In the genomic region with DNA sequence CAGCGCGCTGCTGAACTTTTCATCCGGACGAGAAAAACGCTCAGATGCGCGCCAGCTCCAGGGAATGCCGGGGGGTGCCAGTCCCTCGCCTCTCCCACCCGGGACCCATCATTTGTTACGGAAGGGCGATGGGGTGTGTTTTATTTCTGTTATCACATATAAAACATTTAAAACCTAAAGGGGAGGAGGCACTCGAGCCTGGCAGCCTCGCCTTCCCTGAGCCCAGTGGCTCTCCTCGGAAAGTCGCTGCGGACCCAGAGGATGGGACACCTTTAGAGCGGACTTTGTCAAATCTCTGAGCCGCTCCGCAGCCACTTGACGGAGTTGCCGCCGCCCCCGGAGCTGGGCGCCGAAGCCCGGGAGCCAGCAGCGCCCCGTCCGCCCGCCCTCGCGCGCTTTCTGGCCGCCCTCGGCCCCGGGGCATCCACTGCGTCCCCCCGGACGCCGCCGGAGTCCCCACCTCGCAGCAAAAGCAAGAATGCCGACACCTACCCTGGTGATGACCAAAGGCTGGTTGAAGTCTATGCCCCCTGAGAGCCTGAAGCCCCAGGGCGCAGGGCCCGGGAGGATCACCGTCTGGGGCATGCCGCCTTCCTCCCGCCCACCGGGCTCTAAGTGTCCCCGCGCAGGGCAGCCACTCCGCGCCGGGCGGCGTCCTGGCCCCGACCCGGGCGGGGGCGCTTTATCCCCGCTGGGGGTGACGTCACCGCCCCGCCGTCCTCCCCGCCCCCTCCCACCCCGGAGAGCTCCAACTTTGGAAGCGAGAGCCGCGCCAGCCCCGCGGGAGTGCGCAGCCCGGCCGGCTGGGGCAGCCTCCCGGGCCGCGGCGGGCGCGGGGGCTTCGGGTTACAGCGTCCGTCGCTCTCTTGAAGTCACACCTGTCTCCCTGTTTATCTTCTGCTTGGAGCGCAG, we compare ENCODE assay signal across 8 cellular contexts. TPM values are rescaled to one million over a fixed set of nuclear protein-coding genes. Genes with fewer than 3 reads are reported as not detected.
A peak's percentile ranks its signal among the peaks of the same experiment; 100 is the strongest.
DNase-seq lines count a peak whose midpoint lies in the region; ATAC-seq and TF ChIP-seq lines count a peak whose summit lies in the region.

A gene with protein sequence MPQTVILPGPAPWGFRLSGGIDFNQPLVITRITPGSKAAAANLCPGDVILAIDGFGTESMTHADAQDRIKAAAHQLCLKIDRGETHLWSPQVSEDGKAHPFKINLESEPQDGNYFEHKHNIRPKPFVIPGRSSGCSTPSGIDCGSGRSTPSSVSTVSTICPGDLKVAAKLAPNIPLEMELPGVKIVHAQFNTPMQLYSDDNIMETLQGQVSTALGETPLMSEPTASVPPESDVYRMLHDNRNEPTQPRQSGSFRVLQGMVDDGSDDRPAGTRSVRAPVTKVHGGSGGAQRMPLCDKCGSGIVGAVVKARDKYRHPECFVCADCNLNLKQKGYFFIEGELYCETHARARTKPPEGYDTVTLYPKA (minus strand): TSS at position 658 of the 912 bp plus-strand sequence. CDS start 73 bp downstream, at position 585.

- TF ChIP-seq POLR2A in HCT116 (IDR thresholded peaks at IDR 0.05; ENCODE audit: borderline replicate concordance, extremely low read depth, insufficient read depth, insufficient read length) (peak; percentile 66), esophagus squamous epithelium (IDR thresholded peaks at IDR 0.05) (peak in 2 of 4 donors; percentile 84 to 85)

- H3K9ac ChIP-seq in HCT116 (ENCODE audit: low read length) (peak within 1 kb of the TSS; percentile 73), mucosa of rectum (ENCODE audit: low read depth in 1 of 2, low read length in 2 of 2) (peak within 1 kb of the TSS; percentile 15 to 74)

- no peaks in the 10 kb centered on the region for H4K20me1 ChIP-seq in HCT116 (ENCODE audit: insufficient read depth)
- no peaks in the 10 kb centered on the region for H4K20me1 ChIP-seq in OCI-LY7 (ENCODE audit: insufficient read depth, low read length)

- BruUV-seq in HCT116 (replicated peaks; lab: Mats Ljungman, UMichigan), result no TSS peak
- BruUV-seq in OCI-LY7 (replicated peaks; lab: Mats Ljungman, UMichigan), result no TSS peak

- TF ChIP-seq RAD21 in HCT116 (IDR thresholded peaks at IDR 0.05; ENCODE audit: low read depth), result no peak

- 0 to 3% methylated on average over 13 to 42 of the region's 87 CpGs for WGBS in esophagus squamous epithelium, 2 donors
- under 1% methylated on average over 87 of the region's 87 CpGs for WGBS in urinary bladder

- POLR2A ChIA-PET in HCT116 (lab: Charles Lee), result interaction anchor here (0.6 to 1.6 kb wide), 5 partner anchors 11 to 1402 kb away, joined by 3 to 6 read pairs (median 3); no protein-coding TSS in a partner anchor
- POLR2A ChIA-PET in OCI-LY7 (lab: Charles Lee), result interaction anchor here (0.8 to 1.1 kb wide), 2 partner anchors 17 to 18 kb away, joined by 3 read pairs; no protein-coding TSS in a partner anchor

- H3K4me1 ChIP-seq in HCT116 (ENCODE audit: control insufficient read depth in 1 of 2, insufficient read depth in 2 of 2, low read length in 2 of 2), result peaks cover 2 to 13% of the 10 kb centered on the region in 2 experiments; a peak in 2 of 4 replicates
- H3K4me1 ChIP-seq in esophagus squamous epithelium, result peaks cover 0 to 26% (median 7%) of the 10 kb centered on the region in 3 donors
- peaks cover 0 to 3% of the 10 kb centered on the region in 2 donors for H3K4me1 ChIP-seq in mucosa of rectum (ENCODE audit: control insufficient read depth in 2 of 2, insufficient read depth in 2 of 2, low read length in 2 of 2)
- peaks cover 1% of the 10 kb centered on the region for H3K4me1 ChIP-seq in urinary bladder (ENCODE audit: insufficient read depth)
- H3K4me1 ChIP-seq in OCI-LY7 (ENCODE audit: insufficient read depth, low read length, poor library complexity, severe bottlenecking), result no peaks in the 10 kb centered on the region

- peak; percentile 84 for ATAC-seq in HCT116

- H3K4me3 ChIP-seq in HCT116 (replicated peaks in 1 of 2; ENCODE audit: low read depth in 1 of 2, low read length in 2 of 2), result peak within 1 kb of the TSS; percentile 59 to 76
- peak within 1 kb of the TSS; percentile 50 to 89 (median 67) for H3K4me3 ChIP-seq in esophagus squamous epithelium
- H3K4me3 ChIP-seq in mucosa of rectum (ENCODE audit: low read length in 2 of 2), result peak within 1 kb of the TSS; percentile 68 to 69
- peak within 1 kb of the TSS; percentile 67 for H3K4me3 ChIP-seq in urinary bladder (ENCODE audit: low read depth, low read length)
- no peak within 1 kb of the TSS for H3K4me3 ChIP-seq in OCI-LY7 (ENCODE audit: low read depth, low read length, poor library complexity, severe bottlenecking)

- H3K9me3 ChIP-seq in HCT116 (ENCODE audit: control insufficient read depth in 1 of 2, insufficient read depth in 1 of 2, low read depth in 1 of 2, low read length in 2 of 2), result no peaks in the 10 kb centered on the region
- H3K9me3 ChIP-seq in esophagus squamous epithelium, result no peaks in the 10 kb centered on the region
- H3K9me3 ChIP-seq in mucosa of rectum (ENCODE audit: control insufficient read depth in 2 of 2, low read length in 2 of 2), result no peaks in the 10 kb centered on the region
- H3K9me3 ChIP-seq in OCI-LY7 (ENCODE audit: low read length), result no peaks in the 10 kb centered on the region

- peak within 1 kb of the TSS; percentile 81 for H2AFZ ChIP-seq in HCT116 (ENCODE audit: low read depth, low read length, poor library complexity, severe bottlenecking)
- no peak within 1 kb of the TSS for H2AFZ ChIP-seq in OCI-LY7 (ENCODE audit: low read length)

- H3K4me2 ChIP-seq in HCT116 (ENCODE audit: low read length), result peak within 1 kb of the TSS; percentile 93
- no peak within 1 kb of the TSS for H3K4me2 ChIP-seq in OCI-LY7 (ENCODE audit: low read length)

- TF ChIP-seq CTCF in HCT116 (IDR thresholded peaks at IDR 0.05 in 2 of 3, conservative IDR thresholded peaks at IDR 0.05 in 1 of 3; ENCODE audit: borderline replicate concordance in 1 of 3, insufficient read depth in 1 of 3, low read depth in 2 of 3, low read length in 2 of 3) (no peak), esophagus squamous epithelium (IDR thresholded peaks at IDR 0.05) (no peak), OCI-LY7 (conservative IDR thresholded peaks at IDR 0.05; ENCODE audit: low read length) (no peak)

- H3K27me3 ChIP-seq in HCT116 (ENCODE audit: insufficient read depth, low read length) (no peaks in the 10 kb centered on the region), esophagus squamous epithelium (peaks cover 0 to 29% (median 0%) of the 10 kb centered on the region in 4 donors), mucosa of rectum (ENCODE audit: control insufficient read depth in 2 of 2, insufficient read depth in 2 of 2, low read length in 2 of 2) (peaks cover 14 to 24% of the 10 kb centered on the region in 2 donors)

- DNase-seq in COLO829 (ENCODE audit: low spot score) (peak; percentile 47), HCT116 (ENCODE audit: low read depth, low spot score) (peak; percentile 12), SK-N-DZ (ENCODE audit: low spot score) (peak; percentile 66), esophagus squamous epithelium (lab: John Stamatoyannopoulos, UW) (no peak), OCI-LY7 (ENCODE audit: low spot score) (no peak), GOT3 (lab: John Stamatoyannopoulos, UW) (no peak)

- H3K27ac ChIP-seq in HCT116 (ENCODE audit: low read depth, low read length) (no peak within 1 kb of the TSS; the same call in 1 of the 2 replicates), esophagus squamous epithelium (peak within 1 kb of the TSS; percentile 89 to 97 (median 90)), mucosa of rectum (ENCODE audit: low read depth in 2 of 2, low read length in 2 of 2) (peak within 1 kb of the TSS; percentile 71 to 77), urinary bladder (ENCODE audit: low read depth) (peak within 1 kb of the TSS; percentile 89), OCI-LY7 (ENCODE audit: low read depth, low read length, poor library complexity, severe bottlenecking) (no peak within 1 kb of the TSS)

- H3K36me3 ChIP-seq in HCT116 (ENCODE audit: control insufficient read depth in 1 of 2, insufficient read depth in 2 of 2, low read length in 2 of 2) (no peaks in the 10 kb centered on the region), esophagus squamous epithelium (no peaks in the 10 kb centered on the region), mucosa of rectum (ENCODE audit: control insufficient read depth in 2 of 2, insufficient read depth in 2 of 2, low read length in 2 of 2) (no peaks in the 10 kb centered on the region), urinary bladder (ENCODE audit: insufficient read depth) (no peaks in the 10 kb centered on the region), OCI-LY7 (ENCODE audit: insufficient read depth, low read length) (no peaks in the 10 kb centered on the region)

- CTCF ChIA-PET in HCT116 (lab: Charles Lee), result no interaction called here
- CTCF ChIA-PET in OCI-LY7 (lab: Charles Lee; ENCODE audit: unreplicated experiment), result no interaction called here

- RAD21 ChIA-PET in HCT116 (lab: Charles Lee; ENCODE audit: low non-redundant PET in 1 of 2, low total read pairs in 2 of 2, uncharacterized antibody in 2 of 2, unreplicated experiment in 2 of 2), result interaction anchor here in 1 of 2 experiments (0.6 to 1.5 kb wide), 4 partner anchors 38 to 66 kb away, joined by 3 to 7 read pairs (median 4); no protein-coding TSS in a partner anchor

- no peaks in the 10 kb centered on the region for H3K79me2 ChIP-seq in HCT116 (ENCODE audit: insufficient read depth, low read length)
- H3K79me2 ChIP-seq in OCI-LY7 (ENCODE audit: insufficient read depth, low read depth, low read length), result no peaks in the 10 kb centered on the region

- no peaks in the 10 kb centered on the region for H3K9me2 ChIP-seq in HCT116 (ENCODE audit: insufficient read depth)
- H3K9me2 ChIP-seq in OCI-LY7 (ENCODE audit: insufficient read depth, low read length), result no peaks in the 10 kb centered on the region

- intact Hi-C loops in HCT116 (cut with micrococcal nuclease), result no loop called here
- intact Hi-C loops in esophagus squamous epithelium (cut with DNase I), result no loop called here
- intact Hi-C loops in OCI-LY7 (cut with micrococcal nuclease; ENCODE audit: unreplicated experiment), result no loop called here

TF ChIP-seq in HCT116, 20 proteins besides CTCF, POLR2A, EP300 and RAD21 (continues in another document):
- 0 out of 2 replicates have a peak, but pooled peaks have one; percentile 59 for TF ChIP-seq EGR1 (IDR thresholded peaks at IDR 0.05; ENCODE audit: low read depth)

RNA-seq across cellular contexts. Expression of the gene that starts here (rescaled TPM):
- 11.5 TPM for total RNA-seq in HCT116 (2021; ENCODE audit: unreplicated experiment)
- 14.6 and 17.3 TPM in 2 replicates for polyA plus RNA-seq in HCT116 (2012)
- polyA plus RNA-seq in SK-N-DZ (2014; cell fraction: cytosol; rRNA removed), result 92.0 and 95.3 TPM in 2 replicates
- 108 and 110 TPM in 2 replicates for polyA plus RNA-seq in SK-N-DZ (2014; cell fraction: nucleus; rRNA removed)
- 100 to 1,000 TPM in 1 of 4 donors, 10 to 100 TPM in 3; 13.9 to 322 (median 44.6) TPM for total RNA-seq in esophagus squamous epithelium
- 456 TPM for total RNA-seq in urinary bladder
- 358 TPM for polyA plus RNA-seq in urinary bladder
- 0.03 TPM in 1 of 2 replicates, not detected in the other for total RNA-seq in OCI-LY7 (2014; rRNA removed; shearing (Covaris generic))
- total RNA-seq in OCI-LY7 (2022), result not detected in 2 replicates

Comparison
In these comparisons a context has a peak if more than half of its experiments do, and no peak if none do; other contexts are left out.
1. RNA of the gene that starts here (total RNA-seq): 456 TPM in urinary bladder (single experiment), 13.9 to 322 TPM in esophagus squamous epithelium and 11.5 TPM in HCT116 (single experiment); 0.03 TPM in OCI-LY7; every median in the first group is over 10 times any median in the second.
2. DNase-seq: peak in COLO829 (single experiment), HCT116 (single experiment) and SK-N-DZ (single experiment); none in esophagus squamous epithelium (single experiment), OCI-LY7 (single experiment) and GOT3 (single experiment).
3. H3K27ac ChIP-seq: peak in esophagus squamous epithelium (4 of 4), mucosa of rectum (2 of 2) and urinary bladder (single experiment); none in HCT116 (single experiment) and OCI-LY7 (single experiment).